Comparison of ENCODE assay signal across 9 cellular contexts in the genomic region with DNA sequence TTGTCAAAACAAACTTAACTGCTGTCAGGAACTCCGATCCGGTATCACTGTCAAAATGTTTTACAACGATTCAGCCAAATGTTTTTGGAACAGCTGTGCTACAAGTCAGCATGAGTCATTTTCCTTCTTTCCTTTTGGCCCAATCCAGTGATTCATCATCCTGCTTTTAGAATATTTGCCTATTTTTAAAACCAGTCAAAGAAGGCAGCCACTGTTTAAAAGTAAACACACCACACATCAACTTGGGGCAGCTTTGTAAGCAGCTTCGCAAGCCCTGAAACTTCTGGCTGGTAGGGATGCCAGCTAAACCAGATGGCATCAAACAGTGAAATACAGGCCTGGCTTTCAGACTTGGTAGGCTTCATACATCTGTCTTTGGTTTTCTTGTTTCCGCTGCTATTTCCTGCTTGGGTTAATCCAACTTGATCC. TPM values are rescaled to one million over a fixed set of nuclear protein-coding genes. Genes with fewer than 3 reads are reported as not detected.
DNase-seq lines count a peak whose midpoint lies in the region; ATAC-seq and TF ChIP-seq lines count a peak whose summit lies in the region.
"Had no signal": no experiment of that assay in that cellular context is flagged by ENCODE, and none has a peak within 500 bp of the region (broad histone marks: within the 10 kb centered on the region; RNA-seq: fewer than 3 reads in every experiment).

No MANE protein-coding gene starts in this region.

- no peaks in the 10 kb centered on the region for H4K20me1 ChIP-seq in hepatocyte (ENCODE audit: insufficient read depth, poor library complexity, severe bottlenecking)

- 41% methylated on average over 5 of the region's 5 CpGs for WGBS in hepatocyte (ENCODE audit: low lambda C conversion rate, missing lambda C conversion rate)
- WGBS in thymus: 34% methylated on average over 5 of the region's 5 CpGs

- H3K4me1 Mint-ChIP-seq in activated CD4-positive, alpha-beta T cell treated with anti-CD3 and anti-CD28 coated beads for 36 hours: peaks cover 11% of the 10 kb centered on the region
- peaks cover 12% of the 10 kb centered on the region for H3K4me1 Mint-ChIP-seq in activated CD4-positive, alpha-beta memory T cell treated with anti-CD3 and anti-CD28 coated beads, Interleukin-2, amount 10 ng/mL, durations not matched to agents 7 days and 5 days
- peaks cover 6% of the 10 kb centered on the region for H3K4me1 Mint-ChIP-seq in activated CD4-positive, alpha-beta memory T cell treated with anti-CD3 and anti-CD28 coated beads for 36 hours (ENCODE audit: low read depth)

- CTCF ChIA-PET in activated CD4-positive, alpha-beta T cell treated with anti-CD3 and anti-CD28 coated beads for 36 hours (lab: Charles Lee): interaction anchor here (0.7 to 2.0 kb wide), 6 partner anchors 9 to 330 kb away, joined by 3 to 6 read pairs (median 4); no protein-coding TSS in a partner anchor
- CTCF ChIA-PET in activated CD4-positive, alpha-beta memory T cell treated with anti-CD3 and anti-CD28 coated beads, Interleukin-2, amount 10 ng/mL, durations not matched to agents 7 days and 5 days (lab: Charles Lee): no interaction called here
- CTCF ChIA-PET in activated CD4-positive, alpha-beta memory T cell treated with anti-CD3 and anti-CD28 coated beads for 36 hours (lab: Charles Lee): interaction anchor here (0.7 kb wide), 1 partner anchor 252 kb away, joined by 3 read pairs; no protein-coding TSS in a partner anchor

- no peaks in the 10 kb centered on the region for H3K27me3 Mint-ChIP-seq in activated CD4-positive, alpha-beta T cell treated with anti-CD3 and anti-CD28 coated beads for 36 hours
- H3K27me3 Mint-ChIP-seq in activated CD4-positive, alpha-beta memory T cell treated with anti-CD3 and anti-CD28 coated beads, Interleukin-2, amount 10 ng/mL, durations not matched to agents 7 days and 5 days: no peaks in the 10 kb centered on the region
- no peaks in the 10 kb centered on the region for H3K27me3 Mint-ChIP-seq in activated CD4-positive, alpha-beta memory T cell treated with anti-CD3 and anti-CD28 coated beads for 36 hours
- H3K27me3 Mint-ChIP-seq: stimulated activated naive CD8-positive, alpha-beta T cell treated with anti-CD3 and anti-CD28 coated beads, Interleukin-15, Interleukin-2, amounts not matched to agents 100 ng/mL and 50 ng/mL, for 24 hours had no signal

- H3K27ac ChIP-seq in VCaP: peak overlapping the region; percentile 35; the same call in 1 of the 2 replicates
- no peak overlapping the region for H3K27ac ChIP-seq in hepatocyte
- H3K27ac ChIP-seq in thymus (ENCODE audit: low read depth): peak overlapping the region; percentile 75

- peak; percentile 50 for ATAC-seq in activated CD4-positive, alpha-beta T cell treated with anti-CD3 and anti-CD28 coated beads for 36 hours

- H2AFZ ChIP-seq in hepatocyte: no peak overlapping the region

- intact Hi-C loops in activated CD4-positive, alpha-beta T cell treated with anti-CD3 and anti-CD28 coated beads for 36 hours (cut with DNase I, micrococcal nuclease): no loop called here
- intact Hi-C loops in activated CD4-positive, alpha-beta memory T cell treated with anti-CD3 and anti-CD28 coated beads for 36 hours (cut with micrococcal nuclease): no loop called here

- H3K9me2 ChIP-seq in hepatocyte (replicated peaks; ENCODE audit: insufficient read depth): no peaks in the 10 kb centered on the region

- no peak overlapping the region for H3K4me3 Mint-ChIP-seq in activated CD4-positive, alpha-beta T cell treated with anti-CD3 and anti-CD28 coated beads for 36 hours
- no peak overlapping the region for H3K4me3 Mint-ChIP-seq in activated CD4-positive, alpha-beta memory T cell treated with anti-CD3 and anti-CD28 coated beads, Interleukin-2, amount 10 ng/mL, durations not matched to agents 7 days and 5 days
- H3K4me3 Mint-ChIP-seq in activated CD4-positive, alpha-beta memory T cell treated with anti-CD3 and anti-CD28 coated beads for 36 hours: no peak overlapping the region
- H3K4me3 Mint-ChIP-seq: stimulated activated naive CD8-positive, alpha-beta T cell treated with anti-CD3 and anti-CD28 coated beads, Interleukin-15, Interleukin-2, amounts not matched to agents 100 ng/mL and 50 ng/mL, for 24 hours had no signal

- POLR2A ChIA-PET in activated CD4-positive, alpha-beta T cell treated with anti-CD3 and anti-CD28 coated beads for 36 hours (lab: Charles Lee): no interaction called here
- POLR2A ChIA-PET in activated CD4-positive, alpha-beta memory T cell treated with anti-CD3 and anti-CD28 coated beads, Interleukin-2, amount 10 ng/mL, durations not matched to agents 7 days and 5 days (lab: Charles Lee): no interaction called here
- POLR2A ChIA-PET in activated CD4-positive, alpha-beta memory T cell treated with anti-CD3 and anti-CD28 coated beads for 36 hours (lab: Charles Lee): no interaction called here

- H3K79me2 ChIP-seq in hepatocyte: no peaks in the 10 kb centered on the region

- H3K4me2 ChIP-seq in hepatocyte: no peak overlapping the region

- no peaks in the 10 kb centered on the region for H3K9me3 Mint-ChIP-seq in activated CD4-positive, alpha-beta T cell treated with anti-CD3 and anti-CD28 coated beads for 36 hours (ENCODE audit: low read depth)
- H3K9me3 Mint-ChIP-seq in activated CD4-positive, alpha-beta memory T cell treated with anti-CD3 and anti-CD28 coated beads, Interleukin-2, amount 10 ng/mL, durations not matched to agents 7 days and 5 days: no peaks in the 10 kb centered on the region
- no peaks in the 10 kb centered on the region for H3K9me3 Mint-ChIP-seq in activated CD4-positive, alpha-beta memory T cell treated with anti-CD3 and anti-CD28 coated beads for 36 hours
- H3K9me3 Mint-ChIP-seq: stimulated activated naive CD8-positive, alpha-beta T cell treated with anti-CD3 and anti-CD28 coated beads, Interleukin-15, Interleukin-2, amounts not matched to agents 100 ng/mL and 50 ng/mL, for 24 hours had no signal

- TF ChIP-seq CTCF in VCaP (conservative IDR thresholded peaks at IDR 0.05): no peak
- no peak for TF ChIP-seq CTCF in hepatocyte (IDR thresholded peaks at IDR 0.05; ENCODE audit: poor library complexity)

- no peaks in the 10 kb centered on the region for H3K4me1 ChIP-seq in hepatocyte (ENCODE audit: insufficient read depth)
- peaks cover 26% of the 10 kb centered on the region for H3K4me1 ChIP-seq in thymus (ENCODE audit: control insufficient read depth, insufficient read depth, low read length)

- no peak for DNase-seq in activated CD4-positive, alpha-beta T cell treated with anti-CD3 and anti-CD28 coated beads for 36 hours
- DNase-seq in activated CD4-positive, alpha-beta T cell treated with anti-CD3 and anti-CD28 coated beads, Interleukin-2, amount 50 U/mL, for 48 hours: no peak
- DNase-seq in hepatocyte (ENCODE audit: low spot score): peak; percentile 26
- DNase-seq in NOMO-1 treated with DMSO at 0.1 percent for 48 hours (lab: John Stamatoyannopoulos, UW; ENCODE audit: unreplicated experiment): no peak
- no peak for DNase-seq in activated CD4-positive, alpha-beta memory T cell treated with anti-CD3 and anti-CD28 coated beads, Interleukin-2, amount 10 ng/mL, durations not matched to agents 7 days and 5 days
- DNase-seq in activated CD4-positive, alpha-beta memory T cell treated with anti-CD3 and anti-CD28 coated beads for 36 hours: no peak

- H3K36me3 ChIP-seq in hepatocyte (replicated peaks; ENCODE audit: insufficient read depth, low read depth) (no peaks in the 10 kb centered on the region), thymus (ENCODE audit: control insufficient read depth, insufficient read depth) (no peaks in the 10 kb centered on the region)

- H3K9me3 ChIP-seq in hepatocyte (ENCODE audit: low read depth) (no peaks in the 10 kb centered on the region), thymus (ENCODE audit: control insufficient read depth) (no peaks in the 10 kb centered on the region)

- no peaks in the 10 kb centered on the region for H3K36me3 Mint-ChIP-seq in activated CD4-positive, alpha-beta T cell treated with anti-CD3 and anti-CD28 coated beads for 36 hours (ENCODE audit: low read depth)
- H3K36me3 Mint-ChIP-seq in activated CD4-positive, alpha-beta memory T cell treated with anti-CD3 and anti-CD28 coated beads, Interleukin-2, amount 10 ng/mL, durations not matched to agents 7 days and 5 days (ENCODE audit: low read depth): no peaks in the 10 kb centered on the region
- no peaks in the 10 kb centered on the region for H3K36me3 Mint-ChIP-seq in activated CD4-positive, alpha-beta memory T cell treated with anti-CD3 and anti-CD28 coated beads for 36 hours

- no peak overlapping the region for H3K27ac Mint-ChIP-seq in activated CD4-positive, alpha-beta T cell treated with anti-CD3 and anti-CD28 coated beads for 36 hours
- no peak overlapping the region for H3K27ac Mint-ChIP-seq in activated CD4-positive, alpha-beta memory T cell treated with anti-CD3 and anti-CD28 coated beads, Interleukin-2, amount 10 ng/mL, durations not matched to agents 7 days and 5 days
- no peak overlapping the region for H3K27ac Mint-ChIP-seq in activated CD4-positive, alpha-beta memory T cell treated with anti-CD3 and anti-CD28 coated beads for 36 hours
- H3K27ac Mint-ChIP-seq: stimulated activated naive CD8-positive, alpha-beta T cell treated with anti-CD3 and anti-CD28 coated beads, Interleukin-15, Interleukin-2, amounts not matched to agents 100 ng/mL and 50 ng/mL, for 24 hours had no signal

- no peaks in the 10 kb centered on the region for H3K27me3 ChIP-seq in hepatocyte
- H3K27me3 ChIP-seq in thymus (ENCODE audit: control insufficient read depth, insufficient read depth): no peaks in the 10 kb centered on the region

- H3K4me3 ChIP-seq in hepatocyte: no peak overlapping the region
- no peak overlapping the region for H3K4me3 ChIP-seq in thymus (ENCODE audit: low read length)

RNA-seq across cellular contexts. Expression of a gene that starts 14.9 kb away (rescaled TPM):
- total RNA-seq in activated CD4-positive, alpha-beta T cell treated with anti-CD3 and anti-CD28 coated beads for 36 hours: 1 to 10 TPM; 4.9 to 5.6 TPM
- total RNA-seq in hepatocyte: 0.16 TPM in 1 of 2 replicates, not detected in the other
- polyA plus RNA-seq in hepatocyte (0.59 and 0.64 TPM in 2 replicates), thymus (14.2 TPM)
- total RNA-seq in activated CD4-positive, alpha-beta memory T cell treated with anti-CD3 and anti-CD28 coated beads, Interleukin-2, amount 10 ng/mL, durations not matched to agents 7 days and 5 days: 1 to 10 TPM; 6.7 to 7.7 TPM
- total RNA-seq in activated CD4-positive, alpha-beta memory T cell treated with anti-CD3 and anti-CD28 coated beads for 36 hours: 1 to 10 TPM; 4.8 to 5.7 TPM
